8 cellular contexts compared by ENCODE assay signal in the genomic region with DNA sequence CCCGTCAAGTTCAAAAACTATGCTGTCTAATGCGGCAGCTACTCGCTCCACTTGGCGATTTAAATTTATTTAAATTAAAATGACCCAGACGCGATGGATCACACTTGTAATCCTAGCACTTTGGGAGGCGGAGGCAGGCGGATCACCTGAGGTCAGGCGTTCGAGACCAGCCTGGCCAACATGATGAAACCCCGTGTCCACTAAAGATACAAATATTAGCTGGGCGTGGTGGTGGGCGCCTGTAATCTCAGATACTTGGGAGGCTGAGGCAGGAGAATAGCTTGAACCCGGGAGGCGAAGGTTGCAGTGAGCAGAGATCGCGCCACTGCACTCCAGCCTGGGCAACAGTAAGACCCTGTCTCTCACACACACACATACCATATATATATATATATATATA. TPM values are rescaled to one million over a fixed set of nuclear protein-coding genes. Genes with fewer than 3 reads are reported as not detected.
DNase-seq lines count a peak whose midpoint lies in the region; ATAC-seq and TF ChIP-seq lines count a peak whose summit lies in the region.
"Not testable (repeated sequence)": the region's sequence is repeated elsewhere in the genome, so short reads cannot be mapped to it uniquely, and the experiment has no call there.
"Had no signal": no experiment of that assay in that cellular context is flagged by ENCODE, and none has a peak within 500 bp of the region (broad histone marks: within the 10 kb centered on the region; RNA-seq: fewer than 3 reads in every experiment).

No MANE protein-coding gene starts in this region.

- CTCF ChIA-PET in WTC11 (lab: Charles Lee) = interaction anchor here (2.7 to 5.7 kb wide), 2 partner anchors 10 to 208 kb away, joined by 11 to 31 read pairs; no protein-coding TSS in a partner anchor

- TF ChIP-seq CTCF in GM06990 (IDR thresholded peaks at IDR 0.05; ENCODE audit: insufficient read depth, low read length, poor library complexity, severe bottlenecking); NB4 (IDR thresholded peaks at IDR 0.05; ENCODE audit: low read depth, low read length); WTC11 (IDR thresholded peaks at IDR 0.05); astrocyte of the cerebellum (IDR thresholded peaks at IDR 0.05; ENCODE audit: low read depth, low read length, missing control alignments); epithelial cell of esophagus (IDR thresholded peaks at IDR 0.05; ENCODE audit: insufficient read depth, low read depth, low read length, missing control alignments); kidney epithelial cell (IDR thresholded peaks at IDR 0.05; ENCODE audit: insufficient read depth, low read length, poor library complexity, severe bottlenecking); prostate gland (IDR thresholded peaks at IDR 0.05): not testable (repeated sequence)

- not testable (repeated sequence) for H3K27me3 ChIP-seq in GM06990 (replicated peaks; ENCODE audit: control insufficient read depth, insufficient read depth, low read length); kidney epithelial cell (ENCODE audit: control insufficient read depth, insufficient read depth, low read length); prostate gland (replicated peaks; ENCODE audit: insufficient read depth)

- POLR2A ChIA-PET in WTC11 (lab: Charles Lee) = not testable (repeated sequence)

- H3K4me3 ChIP-seq in GM06990 (replicated peaks; ENCODE audit: low read depth, low read length) (peak overlapping the region; percentile 44), NB4 (ENCODE audit: low read depth, low read length) (peak overlapping the region; percentile 98), astrocyte of the cerebellum (ENCODE audit: low read depth, low read length) (peak overlapping the region; percentile 95), epithelial cell of esophagus (ENCODE audit: low read length) (peak overlapping the region; percentile 87), kidney epithelial cell (ENCODE audit: low read depth, low read length) (peak overlapping the region; percentile 19), prostate gland (peak overlapping the region; percentile 61)

- peaks cover 31% of the 10 kb centered on the region for H3K36me3 Mint-ChIP-seq in WTC11

- H3K27me3 Mint-ChIP-seq in WTC11 (ENCODE audit: low read depth) = not testable (repeated sequence)

- not testable (repeated sequence) for DNase-seq in GM06990 (ENCODE audit: extremely low read depth, insufficient read length); NB4 (ENCODE audit: low read depth); WTC11 (ENCODE audit: low spot score); astrocyte of the cerebellum (ENCODE audit: low read depth); epithelial cell of esophagus (ENCODE audit: low read depth); kidney epithelial cell (ENCODE audit: low read depth); prostate gland (ENCODE audit: low spot score)

- WGBS in prostate gland = 77% methylated on average over 17 of the region's 17 CpGs

- in situ Hi-C loops in astrocyte of the cerebellum (cut with HindIII; ENCODE audit: low sequenced_read_pairs) = not testable (repeated sequence)

- not testable (repeated sequence) for H3K27ac ChIP-seq in prostate gland

- not testable (repeated sequence) for ATAC-seq in WTC11

- peaks cover 25% of the 10 kb centered on the region for H3K4me1 Mint-ChIP-seq in WTC11

- H3K9me3 Mint-ChIP-seq in WTC11 = not testable (repeated sequence)

- H3K4me1 ChIP-seq in prostate gland (replicated peaks) = not testable (repeated sequence)

- not testable (repeated sequence) for H3K27ac Mint-ChIP-seq in WTC11

- H3K4me3 Mint-ChIP-seq in WTC11 = peak overlapping the region; percentile 64

- TF ChIP-seq POLR2A in NB4 (IDR thresholded peaks at IDR 0.05; ENCODE audit: extremely low read depth, insufficient read length); prostate gland (IDR thresholded peaks at IDR 0.05): not testable (repeated sequence)

- intact Hi-C loops in prostate gland (cut with DNase I) = not testable (repeated sequence)

- H3K9me3 ChIP-seq in prostate gland = not testable (repeated sequence)

- not testable (repeated sequence) for H3K36me3 ChIP-seq in GM06990 (ENCODE audit: control insufficient read depth, insufficient read depth, low read length); kidney epithelial cell (ENCODE audit: control insufficient read depth, insufficient read depth, low read length); prostate gland

RNA-seq across cellular contexts. Expression of a gene that starts 1.2 kb away (rescaled TPM):
- 80.3 to 98.1 TPM (median 85.1 TPM) in 3 replicates for total RNA-seq in WTC11 (2021)
- total RNA-seq in kidney epithelial cell = 62.6 and 75.0 TPM in 2 replicates
- total RNA-seq in prostate gland = 10 to 100 TPM; 43.4 to 44.5 TPM

RNA-seq across cellular contexts. Expression of a gene that starts 25.6 kb away (rescaled TPM):
- total RNA-seq in WTC11 (2021) (1.2 to 1.6 TPM (median 1.4 TPM) in 3 replicates), kidney epithelial cell (1.1 TPM in 1 of 2 replicates, not detected in the other), prostate gland (10 to 100 TPM in 1 of 2 donors, 1 to 10 TPM in 1; 1.9 to 17.8 TPM)
- total RNA-seq: esophagus mucosa had no signal

Comparison
In these comparisons a context has a peak if more than half of its experiments do, and no peak if none do; other contexts are left out.
1. H3K4me3 ChIP-seq: peak in every context shown above with its lines; median percentile 98 in NB4; 95 in astrocyte of the cerebellum; 87 in epithelial cell of esophagus; 61 in prostate gland; 44 in GM06990; 19 in kidney epithelial cell.